Comparison of ENCODE assay signal across 1 cellular context in the genomic region with DNA sequence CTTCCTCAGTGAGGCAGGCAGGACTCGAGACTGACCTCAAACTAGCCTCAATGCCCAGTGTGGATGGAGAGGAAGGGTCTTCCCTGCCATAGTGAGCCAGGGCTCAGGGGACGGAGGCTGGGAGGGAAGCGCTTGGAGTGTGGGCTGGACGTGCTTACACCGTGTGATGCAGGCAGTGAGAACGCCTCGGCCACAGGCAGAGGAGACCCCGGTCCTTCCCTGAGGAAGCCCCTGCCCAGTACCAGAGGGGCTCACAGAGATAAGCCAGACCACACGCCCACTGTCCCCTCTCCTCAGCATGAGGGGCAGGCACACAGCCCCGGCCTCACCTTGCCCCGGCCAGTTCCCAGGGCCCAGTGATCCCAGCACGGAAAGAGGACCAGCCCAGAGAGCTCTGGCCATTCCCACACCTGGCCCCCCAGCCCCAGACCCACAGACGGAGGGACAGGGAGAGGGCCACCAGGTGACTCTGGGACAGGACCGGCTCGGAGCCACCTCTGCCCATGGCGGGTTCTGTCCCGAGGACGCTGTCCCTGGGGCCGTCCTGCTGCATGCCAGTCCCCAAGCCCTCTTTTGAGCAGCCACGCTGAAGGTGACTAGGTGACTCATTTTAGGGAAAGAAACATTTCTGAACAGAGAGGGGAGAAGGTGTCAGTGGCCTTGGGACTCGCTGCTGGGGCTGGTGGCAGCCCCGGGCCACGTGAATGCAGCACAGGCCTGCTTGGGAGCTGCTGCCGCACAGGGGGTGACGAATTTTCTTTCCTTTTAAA.
TF ChIP-seq lines count a peak whose summit lies in the region.

No MANE protein-coding gene starts in this region.

TF ChIP-seq in HepG2, 621 proteins besides CTCF, POLR2A, EP300 and RAD21 (continued from another document):
- TF ChIP-seq SAFB2 (CRISPR knock-in tag; IDR thresholded peaks at IDR 0.05; ENCODE audit: borderline replicate concordance, low read depth), result peak; percentile 34; the same call in 1 of the 2 replicates
- TF ChIP-seq GATAD2A (CRISPR knock-in tag; IDR thresholded peaks at IDR 0.05), result peak; percentile 39; the same call in 1 of the 2 replicates
- TF ChIP-seq ZMYM2 (CRISPR knock-in tag; IDR thresholded peaks at IDR 0.05), result no peak
- 0 out of 2 replicates have a peak, but pooled peaks have one; percentile 52 for TF ChIP-seq NFKB2 (CRISPR knock-in tag; IDR thresholded peaks at IDR 0.05; ENCODE audit: borderline replicate concordance)
- TF ChIP-seq ZNF441 (CRISPR knock-in tag; IDR thresholded peaks at IDR 0.05; ENCODE audit: borderline replicate concordance), result peak; percentile 30; the same call in 1 of the 2 replicates
- no peak for TF ChIP-seq ZNF124 (CRISPR knock-in tag; IDR thresholded peaks at IDR 0.05)
- TF ChIP-seq SAP130 (CRISPR knock-in tag; IDR thresholded peaks at IDR 0.05; ENCODE audit: low read depth), result peak; percentile 27
- TF ChIP-seq ZNF773 (CRISPR knock-in tag; IDR thresholded peaks at IDR 0.05; ENCODE audit: borderline replicate concordance), result 0 out of 2 replicates have a peak, but pooled peaks have one; percentile 19
- TF ChIP-seq MTF1 (CRISPR knock-in tag; IDR thresholded peaks at IDR 0.05), result no peak
- TF ChIP-seq, protein P1, sequence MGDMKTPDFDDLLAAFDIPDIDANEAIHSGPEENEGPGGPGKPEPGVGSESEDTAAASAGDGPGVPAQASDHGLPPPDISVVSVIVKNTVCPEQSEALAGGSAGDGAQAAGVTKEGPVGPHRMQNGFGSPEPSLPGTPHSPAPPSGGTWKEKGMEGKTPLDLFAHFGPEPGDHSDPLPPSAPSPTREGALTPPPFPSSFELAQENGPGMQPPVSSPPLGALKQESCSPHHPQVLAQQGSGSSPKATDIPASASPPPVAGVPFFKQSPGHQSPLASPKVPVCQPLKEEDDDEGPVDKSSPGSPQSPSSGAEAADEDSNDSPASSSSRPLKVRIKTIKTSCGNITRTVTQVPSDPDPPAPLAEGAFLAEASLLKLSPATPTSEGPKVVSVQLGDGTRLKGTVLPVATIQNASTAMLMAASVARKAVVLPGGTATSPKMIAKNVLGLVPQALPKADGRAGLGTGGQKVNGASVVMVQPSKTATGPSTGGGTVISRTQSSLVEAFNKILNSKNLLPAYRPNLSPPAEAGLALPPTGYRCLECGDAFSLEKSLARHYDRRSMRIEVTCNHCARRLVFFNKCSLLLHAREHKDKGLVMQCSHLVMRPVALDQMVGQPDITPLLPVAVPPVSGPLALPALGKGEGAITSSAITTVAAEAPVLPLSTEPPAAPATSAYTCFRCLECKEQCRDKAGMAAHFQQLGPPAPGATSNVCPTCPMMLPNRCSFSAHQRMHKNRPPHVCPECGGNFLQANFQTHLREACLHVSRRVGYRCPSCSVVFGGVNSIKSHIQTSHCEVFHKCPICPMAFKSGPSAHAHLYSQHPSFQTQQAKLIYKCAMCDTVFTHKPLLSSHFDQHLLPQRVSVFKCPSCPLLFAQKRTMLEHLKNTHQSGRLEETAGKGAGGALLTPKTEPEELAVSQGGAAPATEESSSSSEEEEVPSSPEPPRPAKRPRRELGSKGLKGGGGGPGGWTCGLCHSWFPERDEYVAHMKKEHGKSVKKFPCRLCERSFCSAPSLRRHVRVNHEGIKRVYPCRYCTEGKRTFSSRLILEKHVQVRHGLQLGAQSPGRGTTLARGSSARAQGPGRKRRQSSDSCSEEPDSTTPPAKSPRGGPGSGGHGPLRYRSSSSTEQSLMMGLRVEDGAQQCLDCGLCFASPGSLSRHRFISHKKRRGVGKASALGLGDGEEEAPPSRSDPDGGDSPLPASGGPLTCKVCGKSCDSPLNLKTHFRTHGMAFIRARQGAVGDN (CRISPR knock-in tag; IDR thresholded peaks at IDR 0.05), result peak; percentile 90
- TF ChIP-seq ZNF136 (CRISPR knock-in tag; IDR thresholded peaks at IDR 0.05; ENCODE audit: low read depth), result no peak
- TF ChIP-seq FOSL2 (CRISPR knock-in tag; IDR thresholded peaks at IDR 0.05), result peak; percentile 58; the same call in 1 of the 2 replicates
- TF ChIP-seq, protein P2, sequence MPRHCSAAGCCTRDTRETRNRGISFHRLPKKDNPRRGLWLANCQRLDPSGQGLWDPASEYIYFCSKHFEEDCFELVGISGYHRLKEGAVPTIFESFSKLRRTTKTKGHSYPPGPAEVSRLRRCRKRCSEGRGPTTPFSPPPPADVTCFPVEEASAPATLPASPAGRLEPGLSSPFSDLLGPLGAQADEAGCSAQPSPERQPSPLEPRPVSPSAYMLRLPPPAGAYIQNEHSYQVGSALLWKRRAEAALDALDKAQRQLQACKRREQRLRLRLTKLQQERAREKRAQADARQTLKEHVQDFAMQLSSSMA (CRISPR knock-in tag; IDR thresholded peaks at IDR 0.05), result no peak
- TF ChIP-seq, protein P3, sequence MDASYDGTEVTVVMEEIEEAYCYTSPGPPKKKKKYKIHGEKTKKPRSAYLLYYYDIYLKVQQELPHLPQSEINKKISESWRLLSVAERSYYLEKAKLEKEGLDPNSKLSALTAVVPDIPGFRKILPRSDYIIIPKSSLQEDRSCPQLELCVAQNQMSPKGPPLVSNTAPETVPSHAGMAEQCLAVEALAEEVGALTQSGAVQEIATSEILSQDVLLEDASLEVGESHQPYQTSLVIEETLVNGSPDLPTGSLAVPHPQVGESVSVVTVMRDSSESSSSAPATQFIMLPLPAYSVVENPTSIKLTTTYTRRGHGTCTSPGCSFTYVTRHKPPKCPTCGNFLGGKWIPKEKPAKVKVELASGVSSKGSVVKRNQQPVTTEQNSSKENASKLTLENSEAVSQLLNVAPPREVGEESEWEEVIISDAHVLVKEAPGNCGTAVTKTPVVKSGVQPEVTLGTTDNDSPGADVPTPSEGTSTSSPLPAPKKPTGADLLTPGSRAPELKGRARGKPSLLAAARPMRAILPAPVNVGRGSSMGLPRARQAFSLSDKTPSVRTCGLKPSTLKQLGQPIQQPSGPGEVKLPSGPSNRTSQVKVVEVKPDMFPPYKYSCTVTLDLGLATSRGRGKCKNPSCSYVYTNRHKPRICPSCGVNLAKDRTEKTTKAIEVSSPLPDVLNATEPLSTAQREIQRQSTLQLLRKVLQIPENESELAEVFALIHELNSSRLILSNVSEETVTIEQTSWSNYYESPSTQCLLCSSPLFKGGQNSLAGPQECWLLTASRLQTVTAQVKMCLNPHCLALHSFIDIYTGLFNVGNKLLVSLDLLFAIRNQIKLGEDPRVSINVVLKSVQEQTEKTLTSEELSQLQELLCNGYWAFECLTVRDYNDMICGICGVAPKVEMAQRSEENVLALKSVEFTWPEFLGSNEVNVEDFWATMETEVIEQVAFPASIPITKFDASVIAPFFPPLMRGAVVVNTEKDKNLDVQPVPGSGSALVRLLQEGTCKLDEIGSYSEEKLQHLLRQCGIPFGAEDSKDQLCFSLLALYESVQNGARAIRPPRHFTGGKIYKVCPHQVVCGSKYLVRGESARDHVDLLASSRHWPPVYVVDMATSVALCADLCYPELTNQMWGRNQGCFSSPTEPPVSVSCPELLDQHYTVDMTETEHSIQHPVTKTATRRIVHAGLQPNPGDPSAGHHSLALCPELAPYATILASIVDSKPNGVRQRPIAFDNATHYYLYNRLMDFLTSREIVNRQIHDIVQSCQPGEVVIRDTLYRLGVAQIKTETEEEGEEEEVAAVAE (CRISPR knock-in tag; IDR thresholded peaks at IDR 0.05; ENCODE audit: borderline replicate concordance), result 0 out of 2 replicates have a peak, but pooled peaks have one; percentile 21
- no peak for TF ChIP-seq ARNT2 (CRISPR knock-in tag; IDR thresholded peaks at IDR 0.05; ENCODE audit: low read depth)
- TF ChIP-seq FOXP1 (IDR thresholded peaks at IDR 0.05), result no peak
- no peak for TF ChIP-seq FOXP1 (CRISPR knock-in tag; IDR thresholded peaks at IDR 0.05)
- no peak for TF ChIP-seq JDP2 (CRISPR knock-in tag; IDR thresholded peaks at IDR 0.05; ENCODE audit: borderline replicate concordance)
- no peak for TF ChIP-seq STAG1 (CRISPR knock-in tag; IDR thresholded peaks at IDR 0.05)
- no peak for TF ChIP-seq ZNF510 (CRISPR knock-in tag; IDR thresholded peaks at IDR 0.05; ENCODE audit: low read depth)
- TF ChIP-seq, protein P4, sequence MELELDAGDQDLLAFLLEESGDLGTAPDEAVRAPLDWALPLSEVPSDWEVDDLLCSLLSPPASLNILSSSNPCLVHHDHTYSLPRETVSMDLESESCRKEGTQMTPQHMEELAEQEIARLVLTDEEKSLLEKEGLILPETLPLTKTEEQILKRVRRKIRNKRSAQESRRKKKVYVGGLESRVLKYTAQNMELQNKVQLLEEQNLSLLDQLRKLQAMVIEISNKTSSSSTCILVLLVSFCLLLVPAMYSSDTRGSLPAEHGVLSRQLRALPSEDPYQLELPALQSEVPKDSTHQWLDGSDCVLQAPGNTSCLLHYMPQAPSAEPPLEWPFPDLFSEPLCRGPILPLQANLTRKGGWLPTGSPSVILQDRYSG (CRISPR knock-in tag; IDR thresholded peaks at IDR 0.05), result no peak
- TF ChIP-seq, protein P5, sequence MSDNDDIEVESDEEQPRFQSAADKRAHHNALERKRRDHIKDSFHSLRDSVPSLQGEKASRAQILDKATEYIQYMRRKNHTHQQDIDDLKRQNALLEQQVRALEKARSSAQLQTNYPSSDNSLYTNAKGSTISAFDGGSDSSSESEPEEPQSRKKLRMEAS (IDR thresholded peaks at IDR 0.05), result peak; percentile 42; the same call in 1 of the 2 replicates
- TF ChIP-seq, protein P6, sequence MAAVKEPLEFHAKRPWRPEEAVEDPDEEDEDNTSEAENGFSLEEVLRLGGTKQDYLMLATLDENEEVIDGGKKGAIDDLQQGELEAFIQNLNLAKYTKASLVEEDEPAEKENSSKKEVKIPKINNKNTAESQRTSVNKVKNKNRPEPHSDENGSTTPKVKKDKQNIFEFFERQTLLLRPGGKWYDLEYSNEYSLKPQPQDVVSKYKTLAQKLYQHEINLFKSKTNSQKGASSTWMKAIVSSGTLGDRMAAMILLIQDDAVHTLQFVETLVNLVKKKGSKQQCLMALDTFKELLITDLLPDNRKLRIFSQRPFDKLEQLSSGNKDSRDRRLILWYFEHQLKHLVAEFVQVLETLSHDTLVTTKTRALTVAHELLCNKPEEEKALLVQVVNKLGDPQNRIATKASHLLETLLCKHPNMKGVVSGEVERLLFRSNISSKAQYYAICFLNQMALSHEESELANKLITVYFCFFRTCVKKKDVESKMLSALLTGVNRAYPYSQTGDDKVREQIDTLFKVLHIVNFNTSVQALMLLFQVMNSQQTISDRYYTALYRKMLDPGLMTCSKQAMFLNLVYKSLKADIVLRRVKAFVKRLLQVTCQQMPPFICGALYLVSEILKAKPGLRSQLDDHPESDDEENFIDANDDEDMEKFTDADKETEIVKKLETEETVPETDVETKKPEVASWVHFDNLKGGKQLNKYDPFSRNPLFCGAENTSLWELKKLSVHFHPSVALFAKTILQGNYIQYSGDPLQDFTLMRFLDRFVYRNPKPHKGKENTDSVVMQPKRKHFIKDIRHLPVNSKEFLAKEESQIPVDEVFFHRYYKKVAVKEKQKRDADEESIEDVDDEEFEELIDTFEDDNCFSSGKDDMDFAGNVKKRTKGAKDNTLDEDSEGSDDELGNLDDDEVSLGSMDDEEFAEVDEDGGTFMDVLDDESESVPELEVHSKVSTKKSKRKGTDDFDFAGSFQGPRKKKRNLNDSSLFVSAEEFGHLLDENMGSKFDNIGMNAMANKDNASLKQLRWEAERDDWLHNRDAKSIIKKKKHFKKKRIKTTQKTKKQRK (IDR thresholded peaks at IDR 0.05; ENCODE audit: low read length), result no peak
- no peak for TF ChIP-seq ZNF260 (CRISPR knock-in tag; IDR thresholded peaks at IDR 0.05; ENCODE audit: borderline replicate concordance, low read depth)
- TF ChIP-seq HNRNPL (IDR thresholded peaks at IDR 0.05; ENCODE audit: low read depth, low read length), result peak; percentile 36; the same call in 1 of the 2 replicates
- 0 out of 2 replicates have a peak, but pooled peaks have one; percentile 43 for TF ChIP-seq ZNF589 (CRISPR knock-in tag; conservative IDR thresholded peaks at IDR 0.05)
- 0 out of 2 replicates have a peak, but pooled peaks have one; percentile 39 for TF ChIP-seq ZFP37 (CRISPR knock-in tag; IDR thresholded peaks at IDR 0.05; ENCODE audit: borderline replicate concordance)
- no peak for TF ChIP-seq JARID2 (CRISPR knock-in tag; IDR thresholded peaks at IDR 0.05; ENCODE audit: insufficient replicate concordance)
- no peak for TF ChIP-seq ZNF543 (CRISPR knock-in tag; IDR thresholded peaks at IDR 0.05)
- 0 out of 2 replicates have a peak, but pooled peaks have one; percentile 30 for TF ChIP-seq ZFY (CRISPR knock-in tag; IDR thresholded peaks at IDR 0.05)
- no peak for TF ChIP-seq ZKSCAN5 (CRISPR knock-in tag; IDR thresholded peaks at IDR 0.05)
- TF ChIP-seq, protein P7, sequence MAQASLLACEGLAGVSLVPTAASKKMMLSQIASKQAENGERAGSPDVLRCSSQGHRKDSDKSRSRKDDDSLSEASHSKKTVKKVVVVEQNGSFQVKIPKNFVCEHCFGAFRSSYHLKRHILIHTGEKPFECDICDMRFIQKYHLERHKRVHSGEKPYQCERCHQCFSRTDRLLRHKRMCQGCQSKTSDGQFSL (CRISPR knock-in tag; IDR thresholded peaks at IDR 0.05), result no peak
- TF ChIP-seq, protein P8, sequence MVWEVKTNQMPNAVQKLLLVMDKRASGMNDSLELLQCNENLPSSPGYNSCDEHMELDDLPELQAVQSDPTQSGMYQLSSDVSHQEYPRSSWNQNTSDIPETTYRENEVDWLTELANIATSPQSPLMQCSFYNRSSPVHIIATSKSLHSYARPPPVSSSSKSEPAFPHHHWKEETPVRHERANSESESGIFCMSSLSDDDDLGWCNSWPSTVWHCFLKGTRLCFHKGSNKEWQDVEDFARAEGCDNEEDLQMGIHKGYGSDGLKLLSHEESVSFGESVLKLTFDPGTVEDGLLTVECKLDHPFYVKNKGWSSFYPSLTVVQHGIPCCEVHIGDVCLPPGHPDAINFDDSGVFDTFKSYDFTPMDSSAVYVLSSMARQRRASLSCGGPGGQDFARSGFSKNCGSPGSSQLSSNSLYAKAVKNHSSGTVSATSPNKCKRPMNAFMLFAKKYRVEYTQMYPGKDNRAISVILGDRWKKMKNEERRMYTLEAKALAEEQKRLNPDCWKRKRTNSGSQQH (CRISPR knock-in tag; IDR thresholded peaks at IDR 0.05; ENCODE audit: low read depth), result no peak
- TF ChIP-seq RBAK (CRISPR knock-in tag; IDR thresholded peaks at IDR 0.05), result no peak
- TF ChIP-seq MEIS2 (CRISPR knock-in tag; IDR thresholded peaks at IDR 0.05), result peak; percentile 26; the same call in 1 of the 2 replicates
- TF ChIP-seq ZSCAN20 (CRISPR knock-in tag; IDR thresholded peaks at IDR 0.05; ENCODE audit: borderline replicate concordance), result 0 out of 2 replicates have a peak, but pooled peaks have one; percentile 25
- TF ChIP-seq ZFX (CRISPR knock-in tag; IDR thresholded peaks at IDR 0.05; ENCODE audit: low read depth), result peak; percentile 54
- no peak for TF ChIP-seq KDM2A (CRISPR knock-in tag; IDR thresholded peaks at IDR 0.05; ENCODE audit: borderline replicate concordance, low read depth)
- TF ChIP-seq TBL1XR1 (IDR thresholded peaks at IDR 0.05; ENCODE audit: borderline replicate concordance, low read length, partially characterized antibody), result no peak
- no peak for TF ChIP-seq MXI1 (IDR thresholded peaks at IDR 0.05; ENCODE audit: borderline replicate concordance, low read depth, low read length)
TF ChIP-seq in HepG2: peak in this region for 33.
